Comparison of ENCODE assay signal across 31 cellular contexts in genomic region chr6:91105532-91105931, GRCh38.
"Had no signal": no experiment of that assay in that cellular context is flagged by ENCODE, and none has a peak within 500 bp of the region (broad histone marks: within the 10 kb centered on the region; RNA-seq: fewer than 3 reads in every experiment).

No MANE protein-coding gene starts in this region.

- H3K4me3 ChIP-seq: adrenal gland, body of pancreas, esophagus muscularis mucosa, gastrocnemius medialis had no signal

- H3K4me3 Mint-ChIP-seq: activated CD4-positive, alpha-beta memory T cell treated with anti-CD3 and anti-CD28 coated beads for 36 hours; activated CD4-positive, alpha-beta T cell treated with anti-CD3 and anti-CD28 coated beads for 36 hours; activated CD4-positive, alpha-beta T cell treated with anti-CD3 and anti-CD28 coated beads, Interleukin-2, amount 10 ng/mL, durations not matched to agents 24 days and 14 days; activated CD8-positive, alpha-beta memory T cell treated with anti-CD3 and anti-CD28 coated beads, Interleukin-2, amount 10 ng/mL, durations not matched to agents 7 days and 5 days; activated CD8-positive, alpha-beta T cell treated with anti-CD3 and anti-CD28 coated beads, Interleukin-2, amount 10 ng/mL, durations not matched to agents 7 days and 5 days; activated naive CD4-positive, alpha-beta T cell treated with anti-CD3 and anti-CD28 coated beads for 36 hours; activated naive CD4-positive, alpha-beta T cell treated with anti-CD3 and anti-CD28 coated beads, Interleukin-2, amount 50 U/mL, for 24 hours; activated naive CD8-positive, alpha-beta T cell treated with anti-CD3 and anti-CD28 coated beads for 36 hours; activated naive CD8-positive, alpha-beta T cell treated with anti-CD3 and anti-CD28 coated beads, Interleukin-2, amount 50 U/mL, for 24 hours; activated T-helper 1 cell treated with anti-CD3 and anti-CD28 coated beads, Interleukin-12 subunit alpha, Interleukin-12 subunit beta, Interleukin-2, Interleukin-4 antibody, amounts not matched to agents 30 ng/mL and 10 ng/mL and 1 ng/mL, durations not matched to agents 14 hours and 24 hours and 36 hours; effector memory CD8-positive, alpha-beta T cell had no signal

- H3K27me3 ChIP-seq: adrenal gland, body of pancreas, esophagus muscularis mucosa, foreskin keratinocyte, gastrocnemius medialis had no signal

- H3K9me3 Mint-ChIP-seq: activated CD4-positive, alpha-beta memory T cell treated with anti-CD3 and anti-CD28 coated beads for 36 hours; activated CD4-positive, alpha-beta T cell treated with anti-CD3 and anti-CD28 coated beads, Interleukin-2, amount 10 ng/mL, durations not matched to agents 24 days and 14 days; activated naive CD4-positive, alpha-beta T cell treated with anti-CD3 and anti-CD28 coated beads for 36 hours; activated naive CD4-positive, alpha-beta T cell treated with anti-CD3 and anti-CD28 coated beads, Interleukin-2, amount 50 U/mL, for 24 hours; activated naive CD8-positive, alpha-beta T cell treated with anti-CD3 and anti-CD28 coated beads for 36 hours; activated T-helper 1 cell treated with anti-CD3 and anti-CD28 coated beads, Interleukin-12 subunit alpha, Interleukin-12 subunit beta, Interleukin-2, Interleukin-4 antibody, amounts not matched to agents 30 ng/mL and 10 ng/mL and 1 ng/mL, durations not matched to agents 14 hours and 24 hours and 36 hours; activated T-helper 2 cell treated with anti-CD3 and anti-CD28 coated beads, Interferon-gamma antibody, Interleukin-2, Interleukin-4, amounts not matched to agents 10 μg/mL and 5 μg/mL and 100 μg/mL, durations not matched to agents 14 hours and 24 hours and 36 hours had no signal

- H3K36me3 Mint-ChIP-seq: activated CD4-positive, alpha-beta memory T cell treated with anti-CD3 and anti-CD28 coated beads for 36 hours; activated CD8-positive, alpha-beta memory T cell treated with anti-CD3 and anti-CD28 coated beads, Interleukin-2, amount 10 ng/mL, durations not matched to agents 7 days and 5 days; activated naive CD4-positive, alpha-beta T cell treated with anti-CD3 and anti-CD28 coated beads, Interleukin-2, amount 50 U/mL, for 24 hours; activated naive CD8-positive, alpha-beta T cell treated with anti-CD3 and anti-CD28 coated beads for 36 hours had no signal

- H3K27ac ChIP-seq: adrenal gland, body of pancreas, esophagus muscularis mucosa, foreskin keratinocyte, gastrocnemius medialis had no signal

- H3K27me3 Mint-ChIP-seq: activated CD4-positive, alpha-beta memory T cell treated with anti-CD3 and anti-CD28 coated beads for 36 hours; activated CD4-positive, alpha-beta T cell treated with anti-CD3 and anti-CD28 coated beads for 36 hours; activated CD8-positive, alpha-beta memory T cell treated with anti-CD3 and anti-CD28 coated beads, Interleukin-2, amount 10 ng/mL, durations not matched to agents 7 days and 5 days; activated naive CD8-positive, alpha-beta T cell treated with anti-CD3 and anti-CD28 coated beads for 36 hours; effector memory CD8-positive, alpha-beta T cell had no signal

- H3K36me3 ChIP-seq: adrenal gland, esophagus muscularis mucosa, gastrocnemius medialis had no signal

- H3K9me3 ChIP-seq: adrenal gland, body of pancreas, esophagus muscularis mucosa, gastrocnemius medialis had no signal

- H3K4me1 ChIP-seq: adrenal gland, body of pancreas, esophagus muscularis mucosa, foreskin keratinocyte, gastrocnemius medialis had no signal

- DNase-seq: activated CD4-positive, alpha-beta memory T cell treated with anti-CD3 and anti-CD28 coated beads for 36 hours; activated CD4-positive, alpha-beta T cell treated with anti-CD3 and anti-CD28 coated beads for 36 hours; activated CD4-positive, alpha-beta T cell treated with anti-CD3 and anti-CD28 coated beads, Interleukin-2, amount 10 ng/mL, durations not matched to agents 24 days and 14 days; activated CD4-positive, CD25-positive, alpha-beta regulatory T cell; activated CD4-positive, CD25-positive, alpha-beta regulatory T cell treated with anti-CD3 and anti-CD28 coated beads, Interleukin-2, amount 50 U/mL, for 72 hours; activated CD8-positive, alpha-beta memory T cell treated with anti-CD3 and anti-CD28 coated beads, Interleukin-2, amount 10 ng/mL, durations not matched to agents 7 days and 5 days; activated CD8-positive, alpha-beta memory T cell treated with anti-CD3 and anti-CD28 coated beads, Interleukin-2, amount 50 U/mL, for 4 hours; activated CD8-positive, alpha-beta T cell treated with anti-CD3 and anti-CD28 coated beads, Interleukin-2, amount 10 ng/mL, durations not matched to agents 7 days and 5 days; activated effector memory CD4-positive, alpha-beta T cell treated with anti-CD3 and anti-CD28 coated beads, Interleukin-2, amount 50 U/mL, for 16 hours; activated naive CD4-positive, alpha-beta T cell treated with anti-CD3 and anti-CD28 coated beads for 36 hours; activated naive CD8-positive, alpha-beta T cell treated with anti-CD3 and anti-CD28 coated beads for 36 hours; activated naive CD8-positive, alpha-beta T cell treated with anti-CD3 and anti-CD28 coated beads, Interleukin-2, amount 50 U/mL, for 24 hours; activated T-cell treated with anti-CD3 and anti-CD28 coated beads, Interleukin-2, amount 50 U/mL, for 1 hour; activated T-cell treated with anti-CD3 and anti-CD28 coated beads, Interleukin-2, amount 50 U/mL, for 48 hours; adrenal gland; amygdala; aorta; body of pancreas; caudate nucleus; cortex of kidney; dermis blood vessel endothelial cell; effector CD4-positive, alpha-beta T cell; effector memory CD8-positive, alpha-beta T cell; erythroblast; foreskin keratinocyte; gastrocnemius medialis; T-helper 2 cell had no signal

- H3K27ac Mint-ChIP-seq: activated CD4-positive, alpha-beta memory T cell treated with anti-CD3 and anti-CD28 coated beads for 36 hours; activated CD4-positive, alpha-beta T cell treated with anti-CD3 and anti-CD28 coated beads for 36 hours; activated CD4-positive, alpha-beta T cell treated with anti-CD3 and anti-CD28 coated beads, Interleukin-2, amount 10 ng/mL, durations not matched to agents 24 days and 14 days; activated CD8-positive, alpha-beta memory T cell treated with anti-CD3 and anti-CD28 coated beads, Interleukin-2, amount 10 ng/mL, durations not matched to agents 7 days and 5 days; activated CD8-positive, alpha-beta T cell treated with anti-CD3 and anti-CD28 coated beads, Interleukin-2, amount 10 ng/mL, durations not matched to agents 7 days and 5 days; activated naive CD4-positive, alpha-beta T cell treated with anti-CD3 and anti-CD28 coated beads for 36 hours; activated naive CD4-positive, alpha-beta T cell treated with anti-CD3 and anti-CD28 coated beads, Interleukin-2, amount 50 U/mL, for 24 hours; activated naive CD8-positive, alpha-beta T cell treated with anti-CD3 and anti-CD28 coated beads for 36 hours; activated naive CD8-positive, alpha-beta T cell treated with anti-CD3 and anti-CD28 coated beads, Interleukin-2, amount 50 U/mL, for 24 hours; activated T-helper 1 cell treated with anti-CD3 and anti-CD28 coated beads, Interleukin-12 subunit alpha, Interleukin-12 subunit beta, Interleukin-2, Interleukin-4 antibody, amounts not matched to agents 30 ng/mL and 10 ng/mL and 1 ng/mL, durations not matched to agents 14 hours and 24 hours and 36 hours; activated T-helper 2 cell treated with anti-CD3 and anti-CD28 coated beads, Interferon-gamma antibody, Interleukin-2, Interleukin-4, amounts not matched to agents 10 μg/mL and 5 μg/mL and 100 μg/mL, durations not matched to agents 14 hours and 24 hours and 36 hours; effector memory CD8-positive, alpha-beta T cell had no signal

- H3K4me1 Mint-ChIP-seq: activated CD4-positive, alpha-beta T cell treated with anti-CD3 and anti-CD28 coated beads for 36 hours; activated CD4-positive, alpha-beta T cell treated with anti-CD3 and anti-CD28 coated beads, Interleukin-2, amount 10 ng/mL, durations not matched to agents 24 days and 14 days; activated CD8-positive, alpha-beta memory T cell treated with anti-CD3 and anti-CD28 coated beads, Interleukin-2, amount 10 ng/mL, durations not matched to agents 7 days and 5 days; activated naive CD4-positive, alpha-beta T cell treated with anti-CD3 and anti-CD28 coated beads, Interleukin-2, amount 50 U/mL, for 24 hours; activated naive CD8-positive, alpha-beta T cell treated with anti-CD3 and anti-CD28 coated beads for 36 hours; activated naive CD8-positive, alpha-beta T cell treated with anti-CD3 and anti-CD28 coated beads, Interleukin-2, amount 50 U/mL, for 24 hours had no signal
